8 cellular contexts compared by ENCODE assay signal in the genomic region with DNA sequence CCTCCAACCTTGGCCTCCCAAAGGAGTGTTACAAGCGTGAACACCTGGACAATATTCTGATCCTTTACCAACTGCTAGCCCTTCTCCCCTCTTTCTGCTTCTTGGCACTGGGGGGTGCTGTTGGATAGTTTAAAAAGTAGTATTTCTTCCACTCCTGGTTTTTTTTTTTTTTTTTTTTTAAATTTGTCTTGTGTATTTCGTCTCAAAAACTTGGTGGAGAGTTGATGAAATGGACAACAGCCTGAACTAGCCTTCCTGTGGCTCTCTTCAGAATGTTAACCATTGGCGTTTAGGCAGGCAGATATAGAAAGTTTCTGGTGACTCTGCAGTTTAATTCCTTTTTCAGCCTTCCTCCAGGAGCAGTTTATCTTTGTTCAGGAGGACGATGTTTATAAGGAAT.
A peak's percentile ranks its signal among the peaks of the same experiment; 100 is the strongest.
DNase-seq lines count a peak whose midpoint lies in the region; ATAC-seq and TF ChIP-seq lines count a peak whose summit lies in the region.

No MANE protein-coding gene starts in this region.

- no peak overlapping the region for H3K9ac ChIP-seq in OCI-LY1 (ENCODE audit: low read length)

- peak; percentile 77 for TF ChIP-seq CTCF in C4-2B (conservative IDR thresholded peaks at IDR 0.05)
- peak; percentile 20 for TF ChIP-seq CTCF in GM20000 (IDR thresholded peaks at IDR 0.05; ENCODE audit: extremely low read depth, missing control alignments)
- peak; percentile 50 for TF ChIP-seq CTCF in OCI-LY1 (IDR thresholded peaks at IDR 0.05; ENCODE audit: low read length)
- TF ChIP-seq CTCF in epithelial cell of proximal tubule (conservative IDR thresholded peaks at IDR 0.05; ENCODE audit: low read depth, low read length) = peak; percentile 71
- TF ChIP-seq CTCF in nephron progenitor cell (IDR thresholded peaks at IDR 0.05) = peak; percentile 58

- H3K36me3 ChIP-seq in OCI-LY1 (ENCODE audit: insufficient read depth, low read length) = no peaks in the 10 kb centered on the region

- no peak overlapping the region for H3K27ac Mint-ChIP-seq in nephron progenitor cell

- H3F3A ChIP-seq in OCI-LY1 (ENCODE audit: insufficient read depth, low read length) = no peaks in the 10 kb centered on the region

- H3K27me3 ChIP-seq in OCI-LY1 (ENCODE audit: insufficient read depth, low read length) = no peaks in the 10 kb centered on the region; the same call in 1 of the 2 replicates

- no peaks in the 10 kb centered on the region for H3K79me2 ChIP-seq in OCI-LY1 (ENCODE audit: insufficient read depth, low read length)

- H4K20me1 ChIP-seq in OCI-LY1 (ENCODE audit: insufficient read depth, low read length) = no peaks in the 10 kb centered on the region

- no peaks in the 10 kb centered on the region for H3K9me2 ChIP-seq in OCI-LY1 (ENCODE audit: low read depth, low read length)

- peaks cover 9% of the 10 kb centered on the region for H3K27me3 Mint-ChIP-seq in nephron progenitor cell (ENCODE audit: low read depth, poor library complexity)

- H2AFZ ChIP-seq in OCI-LY1 (ENCODE audit: low read length) = no peak overlapping the region

- no peak overlapping the region for H3K4me2 ChIP-seq in OCI-LY1 (ENCODE audit: low read length)

- no peaks in the 10 kb centered on the region for H3K4me1 ChIP-seq in OCI-LY1 (ENCODE audit: insufficient read depth, low read length, severe bottlenecking)

- H3K4me3 Mint-ChIP-seq in nephron progenitor cell = no peak overlapping the region

- H3K9me3 ChIP-seq in OCI-LY1 (ENCODE audit: low read length) = no peaks in the 10 kb centered on the region

- no peaks in the 10 kb centered on the region for H3K4me1 Mint-ChIP-seq in nephron progenitor cell

- H3K36me3 Mint-ChIP-seq in nephron progenitor cell (ENCODE audit: low read depth) = no peaks in the 10 kb centered on the region

- H3K27ac ChIP-seq in C4-2B = no peak overlapping the region
- H3K27ac ChIP-seq in OCI-LY1 (ENCODE audit: low read depth, low read length, poor library complexity, severe bottlenecking) = no peak overlapping the region

- H3K9me3 Mint-ChIP-seq in nephron progenitor cell = no peaks in the 10 kb centered on the region

- ATAC-seq in GM19463 (IDR thresholded peaks at IDR 0.05; ENCODE audit: unreplicated experiment) = no peak

- DNase-seq in GM20000 (ENCODE audit: low spot score) = peak; percentile 41
- DNase-seq in epithelial cell of proximal tubule (ENCODE audit: low read depth) = no peak
- DNase-seq in nephron progenitor cell = peak; percentile 32
- no peak for DNase-seq in D341Med (ENCODE audit: low spot score)
- no peak for DNase-seq in NK-92 (lab: John Stamatoyannopoulos, UW; ENCODE audit: unreplicated experiment)

- H3K4me3 ChIP-seq in OCI-LY1 (ENCODE audit: low read depth, low read length, poor library complexity, severe bottlenecking) (no peak overlapping the region), epithelial cell of proximal tubule (ENCODE audit: low read depth, low read length) (no peak overlapping the region)

Comparison
In these comparisons a context has a peak if more than half of its experiments do, and no peak if none do; other contexts are left out.
1. CTCF ChIP-seq: peak in every context shown above with its lines; median percentile 77 in C4-2B; 71 in epithelial cell of proximal tubule; 58 in nephron progenitor cell; 50 in OCI-LY1; 20 in GM20000.
2. DNase-seq: peak in GM20000 (single experiment) and nephron progenitor cell (single experiment); none in epithelial cell of proximal tubule (single experiment), D341Med (single experiment) and NK-92 (single experiment).